9 cellular contexts compared by ENCODE assay signal in the genomic region with DNA sequence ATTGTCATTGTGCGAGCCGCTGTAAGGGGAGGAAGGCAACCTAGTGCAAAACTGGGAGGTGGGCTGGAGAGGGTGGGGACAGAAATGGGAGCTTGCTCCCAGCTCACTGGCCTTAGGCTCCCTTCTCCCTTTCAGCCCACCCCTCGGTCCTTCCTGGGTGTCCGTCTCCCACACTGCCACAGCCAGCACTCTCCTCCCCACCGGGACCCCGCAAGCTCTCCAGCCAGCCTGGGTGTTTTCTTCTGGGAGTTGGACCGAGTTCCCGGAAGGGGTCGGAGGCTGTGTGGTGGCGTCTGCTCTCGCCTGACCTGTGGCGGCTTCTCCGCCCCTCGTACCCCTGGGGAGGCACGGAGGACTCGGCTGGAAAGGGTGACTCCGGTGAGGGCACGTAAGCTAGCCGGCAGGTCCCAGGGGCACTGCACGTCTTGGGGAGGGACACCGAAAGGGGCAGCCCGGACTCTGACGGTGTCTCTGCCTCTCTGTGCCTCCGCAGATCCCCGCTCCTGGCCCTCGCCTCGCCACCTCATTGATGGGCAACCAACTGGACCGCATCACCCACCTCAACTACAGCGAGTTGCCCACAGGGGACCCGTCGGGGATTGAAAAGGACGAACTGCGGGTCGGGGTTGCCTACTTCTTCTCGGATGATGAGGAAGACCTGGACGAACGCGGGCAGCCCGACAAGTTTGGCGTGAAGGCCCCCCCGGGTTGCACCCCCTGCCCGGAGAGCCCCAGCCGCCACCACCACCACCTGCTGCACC. TPM values are rescaled to one million over a fixed set of nuclear protein-coding genes. Genes with fewer than 3 reads are reported as not detected.
DNase-seq lines count a peak whose midpoint lies in the region; ATAC-seq lines count a peak whose summit lies in the region.
"Had no signal": no experiment of that assay in that cellular context is flagged by ENCODE, and none has a peak within 500 bp of the region (broad histone marks: within the 10 kb centered on the region; RNA-seq: fewer than 3 reads in every experiment).

No MANE protein-coding gene starts in this region.

- intact Hi-C loops in Right ventricle myocardium inferior (cut with DNase I): loop anchor here (5.0 kb wide), 2 partner anchors 101 to 206 kb away; no protein-coding TSS in a partner anchor
- intact Hi-C loops in cardiac septum (cut with DNase I): no loop called here

- H3K36me3 ChIP-seq in mesodermal cell (ENCODE audit: control insufficient read depth, insufficient read depth, low read length): no peaks in the 10 kb centered on the region
- H3K36me3 ChIP-seq in urinary bladder (ENCODE audit: insufficient read depth): no peaks in the 10 kb centered on the region

- no peak for ATAC-seq in Right ventricle myocardium inferior
- no peak for ATAC-seq in GM19455 (IDR thresholded peaks at IDR 0.05; ENCODE audit: unreplicated experiment)
- no peak for ATAC-seq in GM21360 (IDR thresholded peaks at IDR 0.05; ENCODE audit: unreplicated experiment)

- H3K9me3 ChIP-seq in mesodermal cell (ENCODE audit: control insufficient read depth, low read length): no peaks in the 10 kb centered on the region

- DNase-seq in Right ventricle myocardium inferior (ENCODE audit: missing footprints) (peak; percentile 45), cardiac septum (ENCODE audit: low spot score) (no peak), ecto neural progenitor cell (ENCODE audit: low spot score) (peak; percentile 63)
- DNase-seq in activated naive CD4-positive, alpha-beta T cell treated with anti-CD3 and anti-CD28 coated beads, Interleukin-2, amount 50 U/mL, for 16 hours: no peak

- peak overlapping the region; percentile 51 for H3K4me3 ChIP-seq in mesodermal cell (ENCODE audit: extremely low read depth, insufficient read depth, low read length, poor library complexity, severe bottlenecking)
- peak overlapping the region; percentile 55 for H3K4me3 ChIP-seq in urinary bladder (ENCODE audit: low read depth, low read length)

- 3 to 4% methylated on average over 28 to 33 of the region's 43 CpGs for WGBS in mesodermal cell (ENCODE audit: insufficient coverage in 2 of 2), 2 experiments
- 2% methylated on average over 43 of the region's 43 CpGs for WGBS in urinary bladder

- H3K27ac ChIP-seq in mesodermal cell (ENCODE audit: low read depth, low read length, severe bottlenecking): no peak overlapping the region
- H3K27ac ChIP-seq in urinary bladder (ENCODE audit: low read depth): peak overlapping the region; percentile 31

- H3K4me1 ChIP-seq in mesodermal cell (ENCODE audit: control insufficient read depth, insufficient read depth, low read length, poor library complexity, severe bottlenecking) (peaks cover 6% of the 10 kb centered on the region), urinary bladder (ENCODE audit: insufficient read depth) (no peaks in the 10 kb centered on the region)

RNA-seq across cellular contexts. Expression of gene LRATD1, which starts 1.1 kb away (rescaled TPM):
- 2.5 TPM for total RNA-seq in Right ventricle myocardium inferior
- total RNA-seq in cardiac septum: 0.67 TPM
- polyA plus RNA-seq in mesodermal cell (2013, experiment 1 of 2): 8.0 TPM
- polyA plus RNA-seq in mesodermal cell (2013, experiment 2 of 2): 6.3 TPM
- total RNA-seq in urinary bladder: 15.4 TPM
- 26.2 TPM for polyA plus RNA-seq in urinary bladder
- total RNA-seq: OCI-LY7 had no signal

Comparison
In these comparisons a context has a peak if more than half of its experiments do, and no peak if none do; other contexts are left out.
1. DNase-seq: peak in Right ventricle myocardium inferior (single experiment) and ecto neural progenitor cell (single experiment); none in cardiac septum (single experiment) and activated naive CD4-positive, alpha-beta T cell treated with anti-CD3 and anti-CD28 coated beads, Interleukin-2, amount 50 U/mL, for 16 hours (single experiment).